Comparison of ENCODE assay signal across 15 cellular contexts in genomic region chr2:105100064-105100840, GRCh38.
DNase-seq lines count a peak whose midpoint lies in the region; ATAC-seq and TF ChIP-seq lines count a peak whose summit lies in the region.
"Had no signal": no experiment of that assay in that cellular context is flagged by ENCODE, and none has a peak within 500 bp of the region (broad histone marks: within the 10 kb centered on the region; RNA-seq: fewer than 3 reads in every experiment).

No MANE protein-coding gene starts in this region.

- no peak for TF ChIP-seq CTCF in progenitor cell of endocrine pancreas (IDR thresholded peaks at IDR 0.05; ENCODE audit: unreplicated experiment)
- TF ChIP-seq CTCF in glutamatergic neuron (IDR thresholded peaks at IDR 0.05; ENCODE audit: partially characterized antibody, unreplicated experiment), result no peak

- no peak overlapping the region for H3K4me3 Mint-ChIP-seq in progenitor cell of endocrine pancreas (ENCODE audit: low read depth)
- H3K4me3 Mint-ChIP-seq in glutamatergic neuron (ENCODE audit: unreplicated experiment), result no peak overlapping the region

- DNase-seq in MV-4-11 (lab: John Stamatoyannopoulos, UW) (peak; percentile 94), progenitor cell of endocrine pancreas (ENCODE audit: low spot score, unreplicated experiment) (no peak), OCI-M2 (lab: John Stamatoyannopoulos, UW; ENCODE audit: unreplicated experiment) (no peak), T-helper 1 cell (no peak), mesendoderm (no peak), glutamatergic neuron (no peak)
- DNase-seq: activated CD4-positive, alpha-beta T cell treated with anti-CD3 and anti-CD28 coated beads for 48 hours; DMS153; GM23248; right lobe of liver had no signal

- H3K36me3 ChIP-seq in mesendoderm (ENCODE audit: control insufficient read depth, insufficient read depth, low read length), result no peaks in the 10 kb centered on the region

- no peak overlapping the region for H2BK5ac ChIP-seq in mesendoderm (ENCODE audit: low read length)

- no peak overlapping the region for H3K56ac ChIP-seq in mesendoderm (ENCODE audit: low read length)

- H3K4ac ChIP-seq in mesendoderm (ENCODE audit: low read depth, low read length), result no peak overlapping the region

- no peaks in the 10 kb centered on the region for H3K79me1 ChIP-seq in mesendoderm (ENCODE audit: low read length)

- ATAC-seq in GM18909 (IDR thresholded peaks at IDR 0.05; ENCODE audit: poor library complexity, unreplicated experiment), result peak; percentile 83
- ATAC-seq in HG02763 (IDR thresholded peaks at IDR 0.05; ENCODE audit: unreplicated experiment), result peak; percentile 73
- ATAC-seq: esophagus mucosa, left lobe of liver, Panc1, right lobe of liver had no signal

- H3K27me3 ChIP-seq in mesendoderm (ENCODE audit: insufficient read depth, low read length, poor library complexity), result no peaks in the 10 kb centered on the region
- H3K27me3 ChIP-seq: right lobe of liver had no signal

- H4K8ac ChIP-seq in mesendoderm (ENCODE audit: low read depth, low read length), result no peak overlapping the region

- no peak overlapping the region for H3K9ac ChIP-seq in mesendoderm (ENCODE audit: low read length)
- H3K9ac ChIP-seq: GM23248 had no signal

- no peak overlapping the region for H3K27ac ChIP-seq in mesendoderm (ENCODE audit: low read depth, low read length)
- H3K27ac ChIP-seq: GM23248, right lobe of liver had no signal

- H3K27me3 Mint-ChIP-seq in progenitor cell of endocrine pancreas, result no peaks in the 10 kb centered on the region
- peaks cover 2% of the 10 kb centered on the region for H3K27me3 Mint-ChIP-seq in glutamatergic neuron (ENCODE audit: unreplicated experiment)

- H3K9me3 Mint-ChIP-seq in progenitor cell of endocrine pancreas (ENCODE audit: low read depth), result no peaks in the 10 kb centered on the region
- H3K9me3 Mint-ChIP-seq in glutamatergic neuron (ENCODE audit: unreplicated experiment), result peaks cover 5% of the 10 kb centered on the region

- no CpG with 5 or more reads among the region's 9 CpGs for whole genome bisulfite sequencing in mesendoderm (ENCODE audit: extremely low coverage, insufficient coverage, low lambda C conversion rate)

- H3K36me3 Mint-ChIP-seq in progenitor cell of endocrine pancreas (ENCODE audit: insufficient read depth) (peaks cover 18% of the 10 kb centered on the region), glutamatergic neuron (ENCODE audit: unreplicated experiment) (no peaks in the 10 kb centered on the region)

- no peak overlapping the region for H3K23ac ChIP-seq in mesendoderm (ENCODE audit: low read length)

- no peak overlapping the region for H2AK5ac ChIP-seq in mesendoderm (ENCODE audit: low read length)

- H2BK120ac ChIP-seq in mesendoderm (ENCODE audit: low read depth, low read length), result no peak overlapping the region

- H3K4me1 Mint-ChIP-seq in progenitor cell of endocrine pancreas (ENCODE audit: low read depth) (peaks cover 4% of the 10 kb centered on the region), glutamatergic neuron (ENCODE audit: low read depth, unreplicated experiment) (peaks cover 25% of the 10 kb centered on the region)

- H3K27ac Mint-ChIP-seq in progenitor cell of endocrine pancreas, result peak overlapping the region; percentile 30
- no peak overlapping the region for H3K27ac Mint-ChIP-seq in glutamatergic neuron (ENCODE audit: unreplicated experiment)

- no peak overlapping the region for H3K18ac ChIP-seq in mesendoderm (ENCODE audit: low read length)

- no peaks in the 10 kb centered on the region for H3K79me2 ChIP-seq in mesendoderm (ENCODE audit: control insufficient read depth, insufficient read depth, low read length)

- no peak overlapping the region for H4K5ac ChIP-seq in mesendoderm (ENCODE audit: low read length)

- H3K4me2 ChIP-seq in mesendoderm (ENCODE audit: low read length), result no peak overlapping the region

- no peak overlapping the region for H3K4me3 ChIP-seq in mesendoderm (ENCODE audit: low read length)
- H3K4me3 ChIP-seq: GM23248, right lobe of liver had no signal

- no peaks in the 10 kb centered on the region for H3K4me1 ChIP-seq in mesendoderm (ENCODE audit: control insufficient read depth, low read depth, low read length)
- H3K4me1 ChIP-seq: right lobe of liver had no signal

- H2BK15ac ChIP-seq in mesendoderm (replicated peaks; ENCODE audit: low read depth), result no peak overlapping the region
